Comparison of ENCODE assay signal across 17 cellular contexts in the genomic region with DNA sequence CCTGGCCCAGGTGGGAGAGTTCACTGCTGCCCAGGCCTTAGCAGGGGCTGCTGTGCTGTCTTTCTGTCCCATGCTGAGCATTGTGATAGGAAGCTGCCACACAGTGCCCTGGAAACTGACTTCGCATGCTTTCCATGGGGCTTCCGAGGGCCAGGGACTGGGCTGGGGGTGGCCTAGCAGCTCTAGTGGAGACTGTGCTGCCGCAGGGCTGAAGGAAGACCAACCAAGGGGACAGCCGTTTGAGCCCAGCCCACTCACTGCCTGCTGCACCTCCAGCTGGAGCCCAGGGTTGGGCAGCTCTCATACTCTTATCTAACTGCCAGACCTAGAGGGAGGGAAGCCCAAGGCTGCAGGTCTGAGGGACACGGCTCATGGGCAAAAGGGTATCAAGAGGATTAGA.
DNase-seq lines count a peak whose midpoint lies in the region; TF ChIP-seq lines count a peak whose summit lies in the region.
"Had no signal": no experiment of that assay in that cellular context is flagged by ENCODE, and none has a peak within 500 bp of the region (broad histone marks: within the 10 kb centered on the region; RNA-seq: fewer than 3 reads in every experiment).

No MANE protein-coding gene starts in this region.

- peaks cover 75% of the 10 kb centered on the region for H3K4me1 Mint-ChIP-seq in neural crest cell

- H3K27ac Mint-ChIP-seq in neural crest cell (ENCODE audit: unreplicated experiment) = peak overlapping the region; percentile 89
- H3K27ac Mint-ChIP-seq: T-helper 2 cell treated with Interferon-gamma antibody and Interleukin-4, amounts not matched to agents 5 μg/mL and 100 μg/mL, for 36 hours had no signal

- peak overlapping the region; percentile 47 for H3K27ac ChIP-seq in WERI-Rb-1
- H3K27ac ChIP-seq: SJSA1, testis had no signal

- TF ChIP-seq CTCF in WERI-Rb-1 (IDR thresholded peaks at IDR 0.05; ENCODE audit: low read depth, low read length) (no peak), neural crest cell (conservative IDR thresholded peaks at IDR 0.05) (no peak)

- no peaks in the 10 kb centered on the region for H3K9me3 Mint-ChIP-seq in neural crest cell
- H3K9me3 Mint-ChIP-seq: T-helper 2 cell treated with Interferon-gamma antibody and Interleukin-4, amounts not matched to agents 5 μg/mL and 100 μg/mL, for 36 hours had no signal

- TF ChIP-seq POLR2A in erythroblast (IDR thresholded peaks at IDR 0.05; ENCODE audit: low read length) = peak; percentile 83

- no peaks in the 10 kb centered on the region for H3K27me3 Mint-ChIP-seq in neural crest cell (ENCODE audit: low read depth)

- peak; percentile 46 to 94 (median 80) for DNase-seq in HUDEP-2 (lab: John Stamatoyannopoulos, UW; ENCODE audit: unreplicated experiment in 76 of 76)
- DNase-seq in WERI-Rb-1 = peak; percentile 46
- DNase-seq in erythroblast (lab: John Stamatoyannopoulos, UW) = peak; percentile 85 to 94
- no peak for DNase-seq in neural crest cell (ENCODE audit: low read depth, low spot score)
- no peak for DNase-seq in HPDE6-E6E7 (ENCODE audit: extremely low spot score)
- DNase-seq in NCI-H2171 (lab: John Stamatoyannopoulos, UW) = no peak
- DNase-seq in LoVo (ENCODE audit: low spot score) = no peak
- DNase-seq: AML-193; NCI-H187 treated with DMSO at 0.1 percent for 48 hours; NCI-H510A; small intestine; stimulated activated CD4-positive, alpha-beta T cell treated with anti-CD3 and anti-CD28 coated beads, Interleukin-4, amount 100 ng/mL, for 4 hours; stimulated activated CD8-positive, alpha-beta memory T cell treated with anti-CD3 and anti-CD28 coated beads, Interleukin-4, amount 100 ng/mL, for 48 hours; testis had no signal

- peaks cover 6% of the 10 kb centered on the region for H3K36me3 Mint-ChIP-seq in neural crest cell (ENCODE audit: low read depth)

- no peaks in the 10 kb centered on the region for H3K36me3 ChIP-seq in WERI-Rb-1
- H3K36me3 ChIP-seq: SJSA1 had no signal

- H3K27me3 ChIP-seq in WERI-Rb-1 (ENCODE audit: insufficient read depth, low read depth, severe bottlenecking) = no peaks in the 10 kb centered on the region
- H3K27me3 ChIP-seq: SJSA1, testis had no signal

- no peak overlapping the region for H3K4me3 Mint-ChIP-seq in neural crest cell
- H3K4me3 Mint-ChIP-seq: T-helper 2 cell treated with Interferon-gamma antibody and Interleukin-4, amounts not matched to agents 5 μg/mL and 100 μg/mL, for 36 hours had no signal

- no peak overlapping the region for H3K4me3 ChIP-seq in WERI-Rb-1 (ENCODE audit: low read depth, low read length)
- H3K4me3 ChIP-seq: GM12878, SJSA1, testis had no signal

- no peaks in the 10 kb centered on the region for H3K9me3 ChIP-seq in WERI-Rb-1 (ENCODE audit: severe bottlenecking)
- H3K9me3 ChIP-seq: SJSA1, testis had no signal

Comparison
In these comparisons a context has a peak if more than half of its experiments do, and no peak if none do; other contexts are left out.
1. DNase-seq: peak in HUDEP-2 (76 of 76), WERI-Rb-1 (single experiment) and erythroblast (2 of 2); none in neural crest cell (single experiment), HPDE6-E6E7 (single experiment), NCI-H2171 (single experiment) and LoVo (single experiment).